9 cellular contexts compared by ENCODE assay signal in genomic region chr7:64183126-64183742, GRCh38. TPM values are rescaled to one million over a fixed set of nuclear protein-coding genes. Genes with fewer than 3 reads are reported as not detected.
DNase-seq lines count a peak whose midpoint lies in the region; ATAC-seq and TF ChIP-seq lines count a peak whose summit lies in the region.
"Had no signal": no experiment of that assay in that cellular context is flagged by ENCODE, and none has a peak within 500 bp of the region (broad histone marks: within the 10 kb centered on the region; RNA-seq: fewer than 3 reads in every experiment).

No MANE protein-coding gene starts in this region.

- H3K4me3 ChIP-seq in fibroblast of the aortic adventitia (ENCODE audit: low read depth, low read length), result no peak overlapping the region

- no peak overlapping the region for H3K4me3 Mint-ChIP-seq in activated CD4-positive, alpha-beta memory T cell treated with anti-CD3 and anti-CD28 coated beads, Interleukin-2, amount 10 ng/mL, durations not matched to agents 7 days and 5 days
- H3K4me3 Mint-ChIP-seq: stimulated activated naive CD8-positive, alpha-beta T cell treated with anti-CD3 and anti-CD28 coated beads, Interleukin-15, Interleukin-2, amounts not matched to agents 100 ng/mL and 50 ng/mL, for 24 hours had no signal

- H3K9me3 Mint-ChIP-seq in activated CD4-positive, alpha-beta memory T cell treated with anti-CD3 and anti-CD28 coated beads, Interleukin-2, amount 10 ng/mL, durations not matched to agents 7 days and 5 days, result peaks cover 18% of the 10 kb centered on the region

- no peaks in the 10 kb centered on the region for H3K4me1 Mint-ChIP-seq in activated CD4-positive, alpha-beta memory T cell treated with anti-CD3 and anti-CD28 coated beads, Interleukin-2, amount 10 ng/mL, durations not matched to agents 7 days and 5 days

- H3K27ac Mint-ChIP-seq in activated CD4-positive, alpha-beta memory T cell treated with anti-CD3 and anti-CD28 coated beads, Interleukin-2, amount 10 ng/mL, durations not matched to agents 7 days and 5 days, result no peak overlapping the region
- H3K27ac Mint-ChIP-seq: stimulated activated naive CD8-positive, alpha-beta T cell treated with anti-CD3 and anti-CD28 coated beads, Interleukin-15, Interleukin-2, amounts not matched to agents 100 ng/mL and 50 ng/mL, for 24 hours had no signal

- in situ Hi-C loops in KBM-7 (cut with MboI; ENCODE audit: low pct_unique_long_range_greater_than_20kb, low sequenced_read_pairs) (no loop called here), ACHN (cut with HindIII; ENCODE audit: low pct_ligation_motif_present, low pct_unique_long_range_greater_than_20kb, low sequenced_read_pairs) (no loop called here)

- CTCF ChIA-PET in activated CD4-positive, alpha-beta memory T cell treated with anti-CD3 and anti-CD28 coated beads, Interleukin-2, amount 10 ng/mL, durations not matched to agents 7 days and 5 days (lab: Charles Lee), result no interaction called here

- H3K36me3 Mint-ChIP-seq in activated CD4-positive, alpha-beta memory T cell treated with anti-CD3 and anti-CD28 coated beads, Interleukin-2, amount 10 ng/mL, durations not matched to agents 7 days and 5 days (ENCODE audit: low read depth), result no peaks in the 10 kb centered on the region

- TF ChIP-seq CTCF in fibroblast of the aortic adventitia (IDR thresholded peaks at IDR 0.05; ENCODE audit: insufficient read depth, low read length), result peak; percentile 37

- no peak for ATAC-seq in HG03095 (IDR thresholded peaks at IDR 0.05; ENCODE audit: unreplicated experiment)

- no peaks in the 10 kb centered on the region for H3K27me3 Mint-ChIP-seq in activated CD4-positive, alpha-beta memory T cell treated with anti-CD3 and anti-CD28 coated beads, Interleukin-2, amount 10 ng/mL, durations not matched to agents 7 days and 5 days

- peak; percentile 9 for DNase-seq in KBM-7
- peak; percentile 24 for DNase-seq in activated CD4-positive, alpha-beta memory T cell treated with anti-CD3 and anti-CD28 coated beads, Interleukin-2, amount 10 ng/mL, durations not matched to agents 7 days and 5 days
- no peak for DNase-seq in fibroblast of the aortic adventitia (ENCODE audit: low read depth)
- peak; percentile 32 for DNase-seq in stimulated activated CD8-positive, alpha-beta memory T cell treated with anti-CD3 and anti-CD28 coated beads, Interleukin-15, amount 100 ng/mL, for 24 hours (ENCODE audit: low read depth)
- no peak for DNase-seq in mucosa of gallbladder (ENCODE audit: low spot score)
- no peak for DNase-seq in ACHN

- POLR2A ChIA-PET in activated CD4-positive, alpha-beta memory T cell treated with anti-CD3 and anti-CD28 coated beads, Interleukin-2, amount 10 ng/mL, durations not matched to agents 7 days and 5 days (lab: Charles Lee), result no interaction called here

RNA-seq across cellular contexts. Expression of gene ZNF735, which starts 23.8 kb away (rescaled TPM):
- total RNA-seq in activated CD4-positive, alpha-beta memory T cell treated with anti-CD3 and anti-CD28 coated beads, Interleukin-2, amount 10 ng/mL, durations not matched to agents 7 days and 5 days, result not detected
- not detected in 2 replicates for total RNA-seq in fibroblast of the aortic adventitia (ENCODE audit: low replicate concordance)
- total RNA-seq in mucosa of gallbladder, result not detected
- total RNA-seq: M059J had no signal

RNA-seq across cellular contexts. Expression of gene ZNF679, which starts 45.0 kb away (rescaled TPM):
- not detected for total RNA-seq in activated CD4-positive, alpha-beta memory T cell treated with anti-CD3 and anti-CD28 coated beads, Interleukin-2, amount 10 ng/mL, durations not matched to agents 7 days and 5 days
- total RNA-seq in fibroblast of the aortic adventitia (ENCODE audit: low replicate concordance) (not detected in 2 replicates), mucosa of gallbladder (not detected)
- total RNA-seq: M059J had no signal

Comparison
In these comparisons a context has a peak if more than half of its experiments do, and no peak if none do; other contexts are left out.
1. DNase-seq: peak in KBM-7 (single experiment), activated CD4-positive, alpha-beta memory T cell treated with anti-CD3 and anti-CD28 coated beads, Interleukin-2, amount 10 ng/mL, durations not matched to agents 7 days and 5 days (single experiment) and stimulated activated CD8-positive, alpha-beta memory T cell treated with anti-CD3 and anti-CD28 coated beads, Interleukin-15, amount 100 ng/mL, for 24 hours (single experiment); none in fibroblast of the aortic adventitia (single experiment), mucosa of gallbladder (single experiment) and ACHN (single experiment).